7 cellular contexts compared by ENCODE assay signal in the genomic region with DNA sequence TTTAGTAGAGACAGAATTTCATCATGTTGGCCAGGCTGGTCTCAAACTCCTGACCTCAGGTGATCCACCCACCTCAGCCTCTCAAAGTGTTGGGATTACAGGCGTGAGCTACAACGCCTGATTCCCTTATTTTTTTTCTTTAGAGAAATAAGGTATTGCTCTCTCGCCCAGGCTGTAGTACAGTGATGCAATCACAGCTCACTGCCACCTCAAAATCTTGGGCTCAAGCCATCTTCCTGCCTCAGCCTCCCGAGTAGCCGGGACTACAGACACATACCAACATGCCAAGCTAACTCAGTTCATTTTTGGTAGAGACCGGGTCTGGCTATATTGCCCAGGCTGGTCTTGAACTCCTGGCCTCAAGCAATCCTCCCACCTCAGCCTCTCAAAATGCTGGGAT. TPM values are rescaled to one million over a fixed set of nuclear protein-coding genes. Genes with fewer than 3 reads are reported as not detected.
A peak's percentile ranks its signal among the peaks of the same experiment; 100 is the strongest.
DNase-seq lines count a peak whose midpoint lies in the region; ATAC-seq, FAIRE-seq and TF ChIP-seq lines count a peak whose summit lies in the region.
"Not testable (repeated sequence)": the region's sequence is repeated elsewhere in the genome, so short reads cannot be mapped to it uniquely, and the experiment has no call there.

No MANE protein-coding gene starts in this region.

- FAIRE-seq in K562 (lab: Jason Lieb, UNC): not testable (repeated sequence)

- H3K4me1 ChIP-seq in Karpas-422 (ENCODE audit: low read length): peaks cover 74% of the 10 kb centered on the region
- H3K4me1 ChIP-seq in K562 (replicated peaks in 1 of 2; ENCODE audit: control insufficient read depth in 2 of 2, insufficient read depth in 2 of 2, low read length in 2 of 2); upper lobe of left lung: not testable (repeated sequence)

- ATAC-seq in K562; memory B cell (ENCODE audit: low read depth): not testable (repeated sequence)
- ATAC-seq in left lobe of liver (peak; percentile 55), upper lobe of left lung (ENCODE audit: low FRiP score in 2 of 2) (peak in 1 of 2 donors; percentile 10)

- intact Hi-C loops in K562 (cut with micrococcal nuclease): loop anchor here (5.0 to 10.0 kb wide), 2 partner anchors 79 to 367 kb away; no protein-coding TSS in a partner anchor

- TF ChIP-seq CTCF in K562 (IDR thresholded peaks at IDR 0.05 in 2 of 3, conservative IDR thresholded peaks at IDR 0.05 in 1 of 3; ENCODE audit: insufficient read depth in 2 of 3, low read depth in 1 of 3, low read length in 3 of 3); upper lobe of left lung (IDR thresholded peaks at IDR 0.05): not testable (repeated sequence)

- H3K79me2 ChIP-seq in Karpas-422 (ENCODE audit: low read length): peaks cover 79% of the 10 kb centered on the region
- H3K79me2 ChIP-seq in K562 (ENCODE audit: control insufficient read depth, insufficient read depth, low read length): not testable (repeated sequence)

- H3K4me2 ChIP-seq in Karpas-422 (ENCODE audit: low read depth, low read length, poor library complexity, severe bottlenecking); K562 (ENCODE audit: insufficient read depth, low read length): not testable (repeated sequence)

- peak overlapping the region; percentile 75 for H3K27ac Mint-ChIP-seq in memory B cell

- not testable (repeated sequence) for H4K20me1 ChIP-seq in Karpas-422 (ENCODE audit: insufficient read depth, low read depth, low read length); K562 (replicated peaks; ENCODE audit: control insufficient read depth, insufficient read depth, low read length)

- H3K9me2 ChIP-seq in Karpas-422 (replicated peaks; ENCODE audit: insufficient read depth, low read length): not testable (repeated sequence)

- not testable (repeated sequence) for H2AFZ ChIP-seq in Karpas-422 (ENCODE audit: low read length); K562 (ENCODE audit: low read depth, low read length)

- not testable (repeated sequence) for H3K27me3 ChIP-seq in Karpas-422 (ENCODE audit: low read length); K562 (ENCODE audit: control insufficient read depth in 2 of 2, insufficient read depth in 2 of 2, low read length in 2 of 2); upper lobe of left lung

- CTCF ChIA-PET in K562 (lab: Yijun Ruan, JAX; ENCODE audit: low intra/inter-chr PET ratio): not testable (repeated sequence)

- not testable (repeated sequence) for BruUV-seq in K562 (replicated peaks; lab: Mats Ljungman, UMichigan)

- not testable (repeated sequence) for H3K9ac ChIP-seq in Karpas-422 (ENCODE audit: low read length); K562 (ENCODE audit: insufficient read depth in 1 of 2, low read depth in 2 of 2, low read length in 2 of 2)

- H3K36me3 Mint-ChIP-seq in memory B cell: not testable (repeated sequence)

- TF ChIP-seq RAD21 in K562 (CRISPR knock-in tag; conservative IDR thresholded peaks at IDR 0.05 in 1 of 2, IDR thresholded peaks at IDR 0.05 in 1 of 2): not testable (repeated sequence)

- TF ChIP-seq EP300 in K562 (IDR thresholded peaks at IDR 0.05; ENCODE audit: low read length); upper lobe of left lung (IDR thresholded peaks at IDR 0.05): not testable (repeated sequence)

- H3K27ac ChIP-seq in Karpas-422 (ENCODE audit: low read length) (peak overlapping the region; percentile 94), upper lobe of left lung (peak overlapping the region; percentile 15 to 77 (median 54))
- not testable (repeated sequence) for H3K27ac ChIP-seq in K562 (ENCODE audit: extremely low read depth, low read depth, low read length)

- H3K27me3 Mint-ChIP-seq in memory B cell: not testable (repeated sequence)

- POLR2A ChIA-PET in K562 (lab: Yijun Ruan, JAX): interaction anchor here (0.6 to 0.9 kb wide), 3 partner anchors 23 to 1282 kb away, joined by 3 to 5 read pairs (median 4); no protein-coding TSS in a partner anchor

- not testable (repeated sequence) for H3K9me3 ChIP-seq in Karpas-422 (ENCODE audit: low read length); K562 (replicated peaks; ENCODE audit: control insufficient read depth, insufficient read depth, low read depth, low read length); upper lobe of left lung

- H3K9me1 ChIP-seq in K562 (ENCODE audit: control insufficient read depth, insufficient read depth, low read length): not testable (repeated sequence)

- in situ Hi-C loops in K562 (cut with MboI): loop anchor here (5.0 kb wide), 1 partner anchor 99 kb away; no protein-coding TSS in a partner anchor

- peaks cover 29% of the 10 kb centered on the region for H3K4me1 Mint-ChIP-seq in memory B cell

- peak; percentile 32 for DNase-seq in CD1c-positive myeloid dendritic cell (ENCODE audit: extremely low spot score)
- DNase-seq in Karpas-422; K562 (ENCODE audit: extremely low read depth in 1 of 4, low spot score in 3 of 4); memory B cell (ENCODE audit: low spot score in 2 of 2): not testable (repeated sequence)
- peak; percentile 14 for DNase-seq in NOMO-1 treated with DMSO at 0.1 percent for 48 hours (lab: John Stamatoyannopoulos, UW; ENCODE audit: unreplicated experiment)
- peak; percentile 43 for DNase-seq in left lobe of liver (ENCODE audit: low spot score)
- DNase-seq in upper lobe of left lung: peak in 1 of 2 donors; percentile 31

- peaks cover 14% of the 10 kb centered on the region for H3K36me3 ChIP-seq in Karpas-422 (ENCODE audit: insufficient read depth, low read length)
- not testable (repeated sequence) for H3K36me3 ChIP-seq in K562 (ENCODE audit: control insufficient read depth, insufficient read depth, low read length); upper lobe of left lung

- H3K4me3 Mint-ChIP-seq in memory B cell: peak overlapping the region; percentile 78

- not testable (repeated sequence) for TF ChIP-seq POLR2A in K562 (conservative IDR thresholded peaks at IDR 0.05); upper lobe of left lung (IDR thresholded peaks at IDR 0.05)

- not testable (repeated sequence) for H3K9me3 Mint-ChIP-seq in memory B cell

- WGBS in K562 (ENCODE audit: insufficient coverage, low coverage, missing lambda C conversion rate): 20% methylated on average over 6 of the region's 6 CpGs
- 47 to 57% methylated on average over 6 of the region's 6 CpGs for WGBS in upper lobe of left lung, 2 donors

- not testable (repeated sequence) for H3K4me3 ChIP-seq in Karpas-422 (ENCODE audit: low read length); K562; upper lobe of left lung

TF ChIP-seq in K562, 482 proteins besides CTCF, POLR2A, EP300 and RAD21:
- peak; percentile 41; the same call in 1 of the 2 replicates for TF ChIP-seq ATF3 (IDR thresholded peaks at IDR 0.05)
- TF ChIP-seq ATF3 (CRISPR knock-in tag; conservative IDR thresholded peaks at IDR 0.05): not testable (repeated sequence)
TF ChIP-seq in K562: peak in this region for 1; not testable (repeated sequence) for 481.

RNA-seq across cellular contexts. Expression of gene PIK3AP1, which starts 21.2 kb away (rescaled TPM):
- 131 and 162 TPM in 2 replicates for total RNA-seq in Karpas-422 (2014; rRNA removed; shearing (Covaris generic); ENCODE audit: low replicate concordance)
- total RNA-seq in K562 (2011; cell fraction: chromatin; rRNA removed; ENCODE audit: low replicate concordance): 3.0 and 3.5 TPM in 2 replicates
- total RNA-seq in K562 (2011; cell fraction: nucleolus; rRNA removed): 1.0 and 1.2 TPM in 2 replicates
- 1.6 and 1.8 TPM in 2 replicates for total RNA-seq in K562 (2011; cell fraction: nucleoplasm; rRNA removed)
- 1.5 and 1.6 TPM in 2 replicates for total RNA-seq in K562 (2014; rRNA removed)
- 1.6 TPM in 2 replicates for total RNA-seq in K562 (2014; rRNA removed; fragmentation: Illumina TruSeq; extraction: Trizol)
- 1.1 and 1.5 TPM in 2 replicates for total RNA-seq in K562 (2015; rRNA removed; fragmentation: Illumina TruSeq; extraction: Trizol)
- 1.4 TPM in 2 replicates for total RNA-seq in K562 (2021)
- polyA plus RNA-seq in K562 (2011; rRNA removed): 2.4 and 5.1 TPM in 2 replicates
- polyA plus RNA-seq in K562 (2011; cell fraction: cytosol; rRNA removed): 1.4 and 4.7 TPM in 2 replicates
- polyA plus RNA-seq in K562 (2011; cell fraction: nucleus; rRNA removed): 1.9 and 3.7 TPM in 2 replicates
- 0.98 and 1.3 TPM in 2 replicates for polyA plus RNA-seq in K562 (2012)
- polyA plus RNA-seq in K562 (2014; fragmentation: Illumina TruSeq; extraction: Trizol): 1.7 and 1.9 TPM in 2 replicates
- polyA plus RNA-seq in K562 (2014; fragmentation: Nextera tagmentation; extraction: Ambion mirVana): under 1 TPM; 0.20 to 0.35 TPM
- polyA plus RNA-seq in K562 (2014; rRNA removed): 1.2 and 1.3 TPM in 2 replicates
- polyA minus RNA-seq in K562 (2011; rRNA and poly(A)+ RNA removed): 4.9 and 17.9 TPM in 2 replicates
- polyA minus RNA-seq in K562 (2011; cell fraction: cytosol; rRNA and poly(A)+ RNA removed): 2.7 and 6.6 TPM in 2 replicates
- 0.94 and 4.3 TPM in 2 replicates for polyA minus RNA-seq in K562 (2011; cell fraction: nucleus; rRNA and poly(A)+ RNA removed)
- 35.7 TPM for total RNA-seq in left lobe of liver
- 10 to 100 TPM; 22.0 to 64.8 (median 34.6) TPM for total RNA-seq in upper lobe of left lung
